Comparison of ENCODE assay signal across 8 cellular contexts in the genomic region with DNA sequence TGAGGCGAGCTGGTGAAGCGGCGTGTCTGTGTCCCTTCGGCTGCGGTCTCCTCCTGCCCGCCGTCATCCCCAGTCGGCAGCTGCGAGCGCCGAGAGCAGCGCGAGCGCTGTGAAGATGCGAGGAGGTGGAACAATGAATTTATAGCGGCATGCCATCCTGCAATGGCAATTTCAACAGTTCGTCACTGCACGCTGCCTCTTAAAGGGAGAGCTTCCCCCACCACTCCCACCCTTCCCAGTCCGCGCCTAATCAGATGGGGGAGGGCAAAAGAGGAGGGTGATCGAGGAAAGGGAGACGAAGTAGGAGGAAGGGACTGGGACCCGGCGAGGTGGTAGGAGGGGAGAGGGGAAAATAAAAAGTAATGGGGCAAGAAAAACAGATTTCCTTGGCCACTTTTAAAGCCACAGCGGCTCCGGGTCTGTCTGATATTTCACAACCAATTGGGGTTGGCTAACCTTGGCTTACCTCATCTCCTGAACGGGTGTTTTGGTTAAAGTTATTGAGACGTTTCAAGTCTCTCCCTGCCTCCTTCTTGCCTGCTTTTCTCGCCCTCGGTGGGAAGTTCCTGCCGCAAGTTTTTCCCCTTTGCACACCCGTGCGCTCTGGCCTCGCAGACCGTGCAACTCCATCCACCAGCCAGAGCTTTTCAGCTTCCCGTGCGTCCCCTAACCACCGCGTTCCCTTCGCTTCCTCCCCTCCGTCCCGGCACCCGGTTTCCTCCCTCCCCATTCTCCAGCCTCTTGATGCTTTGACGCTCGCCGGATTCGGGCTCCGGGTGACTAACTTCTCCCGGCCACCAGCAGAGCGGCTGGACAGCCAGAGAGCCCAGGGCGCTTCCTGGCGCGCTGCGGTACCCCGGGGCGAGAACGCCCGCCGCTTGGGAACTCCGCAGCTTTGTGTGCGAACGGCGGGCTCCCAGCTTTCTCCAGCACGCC.
DNase-seq lines count a peak whose midpoint lies in the region; TF ChIP-seq lines count a peak whose summit lies in the region.

ADAMTS5 (minus strand) TSS at position 111 of the 936 bp plus-strand sequence. CDS start 697 bp downstream, outside the sequence.

- H3K4me3 ChIP-seq in HUES48 (ENCODE audit: low read depth, low read length) (peak within 1 kb of the TSS; percentile 74), astrocyte of the cerebellum (ENCODE audit: low read depth, low read length) (peak within 1 kb of the TSS; percentile 61), iPS-15b (ENCODE audit: low read depth, low read length) (peak within 1 kb of the TSS; percentile 69), skin epidermis (peak within 1 kb of the TSS; percentile 39 to 53 (median 43))

- H3K4me1 ChIP-seq in HUES48 (ENCODE audit: control insufficient read depth, insufficient read depth, low read length) (peaks cover 25% of the 10 kb centered on the region), iPS-15b (ENCODE audit: control insufficient read depth, insufficient read depth, low read length) (no peaks in the 10 kb centered on the region)

- peak within 1 kb of the TSS; percentile 18 for H3K27ac ChIP-seq in HUES48 (ENCODE audit: low read depth, low read length)
- peak within 1 kb of the TSS in 20 of 21 experiments; percentile 25 to 82 (median 69) for H3K27ac ChIP-seq in skin epidermis

- H3K9ac ChIP-seq in HUES48 (ENCODE audit: low read depth, low read length) (peak within 1 kb of the TSS; percentile 51), iPS-15b (ENCODE audit: low read depth, low read length) (peak within 1 kb of the TSS; percentile 8)

- peaks cover 66% of the 10 kb centered on the region for H3K27me3 ChIP-seq in HUES48 (ENCODE audit: control insufficient read depth, insufficient read depth, low read length)
- peaks cover 81% of the 10 kb centered on the region for H3K27me3 ChIP-seq in iPS-15b (ENCODE audit: control insufficient read depth, insufficient read depth, low read length)

- TF ChIP-seq CTCF in astrocyte of the cerebellum (IDR thresholded peaks at IDR 0.05; ENCODE audit: low read depth, low read length, missing control alignments) (no peak), GM20000 (IDR thresholded peaks at IDR 0.05; ENCODE audit: extremely low read depth, missing control alignments) (no peak)

- H3K36me3 ChIP-seq in HUES48 (ENCODE audit: control insufficient read depth, insufficient read depth, low read length): no peaks in the 10 kb centered on the region
- H3K36me3 ChIP-seq in iPS-15b (ENCODE audit: control insufficient read depth, insufficient read depth, low read length): no peaks in the 10 kb centered on the region

- in situ Hi-C loops in ACHN (cut with HindIII; ENCODE audit: low pct_ligation_motif_present, low pct_unique_long_range_greater_than_20kb, low sequenced_read_pairs) (no loop called here), astrocyte of the cerebellum (cut with HindIII; ENCODE audit: low sequenced_read_pairs) (no loop called here)

- H3K9me3 ChIP-seq in HUES48 (ENCODE audit: control insufficient read depth, insufficient read depth, low read length): no peaks in the 10 kb centered on the region
- H3K9me3 ChIP-seq in iPS-15b (ENCODE audit: control insufficient read depth, insufficient read depth, low read length): no peaks in the 10 kb centered on the region

- peak; percentile 73 for DNase-seq in ACHN
- DNase-seq in astrocyte of the cerebellum (ENCODE audit: low read depth): no peak
- DNase-seq in activated CD4-positive, alpha-beta T cell treated with anti-CD3 and anti-CD28 coated beads, Interleukin-2, amount 50 U/mL, for 4 hours: no peak
- no peak for DNase-seq in activated CD4-positive, alpha-beta T cell treated with anti-CD3 and anti-CD28 coated beads for 48 hours
- no peak for DNase-seq in GM20000 (ENCODE audit: low spot score)
